8 cellular contexts compared by ENCODE assay signal in genomic region chrX:149541521-149542047, GRCh38. TPM values are rescaled to one million over a fixed set of nuclear protein-coding genes. Genes with fewer than 3 reads are reported as not detected.
DNase-seq lines count a peak whose midpoint lies in the region; ATAC-seq and TF ChIP-seq lines count a peak whose summit lies in the region.

No MANE protein-coding gene starts in this region.

- no peaks in the 10 kb centered on the region for H3K9me2 ChIP-seq in PC-9 (ENCODE audit: insufficient read depth)

- peaks cover 6% of the 10 kb centered on the region; the same call in 1 of the 2 replicates for H3F3A ChIP-seq in PC-9 (ENCODE audit: insufficient read depth, low read depth)

- H3K9me3 Mint-ChIP-seq in CD8-positive, alpha-beta memory T cell: no peaks in the 10 kb centered on the region

- BruUV-seq in PC-9 (replicated peaks; lab: Mats Ljungman, UMichigan): no TSS peak

- no peaks in the 10 kb centered on the region for H3K27me3 Mint-ChIP-seq in CD8-positive, alpha-beta memory T cell

- peak overlapping the region; percentile 99 for H3K27ac ChIP-seq in CD8-positive, alpha-beta memory T cell (ENCODE audit: low read depth, low read length)
- H3K27ac ChIP-seq in PC-9 (peak overlapping the region; percentile 72), osteoblast (ENCODE audit: low read depth, low read length) (peak overlapping the region; percentile 91)

- ATAC-seq in HG03460 (IDR thresholded peaks at IDR 0.05; ENCODE audit: unreplicated experiment): no peak

- H3K4me3 Mint-ChIP-seq in CD8-positive, alpha-beta memory T cell: peak overlapping the region; percentile 67 to 98 (median 90)

- intact Hi-C loops in PC-9 (cut with micrococcal nuclease; ENCODE audit: unreplicated experiment): loop anchor here (10.0 kb wide), 2 partner anchors 1023 to 1153 kb away; partner anchors contain the start of genes MTM1 and MTMR1

- H3K27ac Mint-ChIP-seq in CD8-positive, alpha-beta memory T cell: peak overlapping the region; percentile 87 to 100 (median 100)

- H3K4me3 ChIP-seq in CD8-positive, alpha-beta memory T cell (ENCODE audit: low read length): peak overlapping the region; percentile 68
- H3K4me3 ChIP-seq in PC-9 (peak overlapping the region; percentile 81), epithelial cell of proximal tubule (ENCODE audit: low read depth, low read length) (peak overlapping the region; percentile 78), osteoblast (ENCODE audit: insufficient read depth, low read length) (peak overlapping the region; percentile 82)

- no peak for DNase-seq in CD8-positive, alpha-beta memory T cell
- DNase-seq in PC-9 (no peak), epithelial cell of proximal tubule (ENCODE audit: low read depth) (no peak), osteoblast (ENCODE audit: insufficient read length, low spot score, missing footprints) (peak; percentile 39), NCI-H2081 treated with DMSO at 0.1 percent for 48 hours (lab: John Stamatoyannopoulos, UW) (no peak), cortex of kidney (lab: John Stamatoyannopoulos, UW) (no peak), occipital lobe (lab: John Stamatoyannopoulos, UW) (no peak)

- POLR2A ChIA-PET in CD8-positive, alpha-beta memory T cell (lab: Charles Lee): no interaction called here
- POLR2A ChIA-PET in PC-9 (lab: Charles Lee; ENCODE audit: unreplicated experiment): interaction anchor here (0.6 kb wide), 2 partner anchors 70 to 149 kb away, joined by 5 to 6 read pairs; no protein-coding TSS in a partner anchor

- H3K79me2 ChIP-seq in PC-9 (ENCODE audit: low read depth) (peaks cover 8% of the 10 kb centered on the region), osteoblast (ENCODE audit: insufficient read depth, low read length) (peaks cover 4% of the 10 kb centered on the region)

- no peaks in the 10 kb centered on the region for H3K27me3 ChIP-seq in CD8-positive, alpha-beta memory T cell (ENCODE audit: insufficient read depth, low read length, poor library complexity, severe bottlenecking)
- H3K27me3 ChIP-seq in PC-9 (ENCODE audit: insufficient read depth, low read depth) (no peaks in the 10 kb centered on the region), osteoblast (ENCODE audit: insufficient read depth, low read length) (no peaks in the 10 kb centered on the region)

- no peaks in the 10 kb centered on the region for H3K36me3 ChIP-seq in CD8-positive, alpha-beta memory T cell (ENCODE audit: insufficient read depth, low read length)
- H3K36me3 ChIP-seq in PC-9 (ENCODE audit: low read depth): no peaks in the 10 kb centered on the region
- H3K36me3 ChIP-seq in osteoblast (ENCODE audit: insufficient read depth, low read length): no peaks in the 10 kb centered on the region

- H3K4me1 ChIP-seq in CD8-positive, alpha-beta memory T cell (ENCODE audit: insufficient read depth, low read length): peaks cover 6% of the 10 kb centered on the region
- H3K4me1 ChIP-seq in PC-9 (replicated peaks; ENCODE audit: insufficient read depth) (peaks cover 8% of the 10 kb centered on the region), osteoblast (ENCODE audit: insufficient read depth, low read length) (peaks cover 4% of the 10 kb centered on the region)

- CTCF ChIA-PET in CD8-positive, alpha-beta memory T cell (lab: Charles Lee): interaction anchor here (1.0 to 3.6 kb wide), 3 partner anchors 14 to 37 kb away, joined by 4 to 34 read pairs (median 25); partner anchors contain the start of gene IDS
- CTCF ChIA-PET in PC-9 (lab: Charles Lee): no interaction called here

- TF ChIP-seq CTCF in PC-9 (conservative IDR thresholded peaks at IDR 0.05) (no peak), epithelial cell of proximal tubule (conservative IDR thresholded peaks at IDR 0.05; ENCODE audit: low read depth, low read length) (no peak), osteoblast (IDR thresholded peaks at IDR 0.05; ENCODE audit: extremely low read depth, low read depth, low read length) (no peak)

- peak overlapping the region; percentile 89 for H2AFZ ChIP-seq in PC-9
- peak overlapping the region; percentile 58 for H2AFZ ChIP-seq in osteoblast (ENCODE audit: low read length)

- peaks cover 9 to 13% (median 12%) of the 10 kb centered on the region in 3 donors for H3K4me1 Mint-ChIP-seq in CD8-positive, alpha-beta memory T cell

- H3K36me3 Mint-ChIP-seq in CD8-positive, alpha-beta memory T cell: peaks cover 0 to 15% (median 0%) of the 10 kb centered on the region in 3 donors

- H4K20me1 ChIP-seq in PC-9 (ENCODE audit: insufficient read depth): no peaks in the 10 kb centered on the region
- H4K20me1 ChIP-seq in osteoblast (ENCODE audit: insufficient read depth, low read length): no peaks in the 10 kb centered on the region

- H3K4me2 ChIP-seq in PC-9: peak overlapping the region; percentile 91
- H3K4me2 ChIP-seq in osteoblast (ENCODE audit: insufficient read depth, low read length): peak overlapping the region; percentile 57

- no peaks in the 10 kb centered on the region for H3K9me3 ChIP-seq in CD8-positive, alpha-beta memory T cell (ENCODE audit: low read length)
- H3K9me3 ChIP-seq in PC-9 (ENCODE audit: insufficient read depth, low read depth) (no peaks in the 10 kb centered on the region), osteoblast (ENCODE audit: low read depth, low read length) (no peaks in the 10 kb centered on the region)

RNA-seq across cellular contexts. Expression of gene EOLA1, which starts 0.8 kb away (rescaled TPM):
- 10 to 100 TPM; 33.4 to 35.3 TPM for total RNA-seq in CD8-positive, alpha-beta memory T cell
- 19.9 TPM for polyA plus RNA-seq in CD8-positive, alpha-beta memory T cell
- 24.3 and 25.1 TPM in 2 replicates for total RNA-seq in PC-9 (2021)
- 6.5 and 9.2 TPM in 2 replicates for total RNA-seq in epithelial cell of proximal tubule
- 12.1 and 13.0 TPM in 2 replicates for total RNA-seq in osteoblast
- 16.1 TPM for total RNA-seq in occipital lobe

RNA-seq across cellular contexts. Expression of gene HSFX3, which starts 8.1 kb away (rescaled TPM):
- not detected for total RNA-seq in CD8-positive, alpha-beta memory T cell
- not detected for polyA plus RNA-seq in CD8-positive, alpha-beta memory T cell
- total RNA-seq in PC-9 (2021) (not detected in 2 replicates), epithelial cell of proximal tubule (not detected in 2 replicates), osteoblast (not detected in 2 replicates), occipital lobe (not detected)

RNA-seq across cellular contexts. Expression of gene IDS, which starts 36.5 kb away (rescaled TPM):
- 10 to 100 TPM; 84.6 to 86.0 TPM for total RNA-seq in CD8-positive, alpha-beta memory T cell
- 145 TPM for polyA plus RNA-seq in CD8-positive, alpha-beta memory T cell
- total RNA-seq in PC-9 (2021) (169 and 214 TPM in 2 replicates), epithelial cell of proximal tubule (37.0 and 54.0 TPM in 2 replicates), osteoblast (48.9 and 50.4 TPM in 2 replicates), occipital lobe (121 TPM)

RNA-seq across cellular contexts. Expression of gene MAGEA9B, which starts 45.7 kb away (rescaled TPM):
- not detected for total RNA-seq in CD8-positive, alpha-beta memory T cell
- polyA plus RNA-seq in CD8-positive, alpha-beta memory T cell: not detected
- total RNA-seq in PC-9 (2021): not detected in 2 replicates
- total RNA-seq in epithelial cell of proximal tubule: not detected in 2 replicates
- total RNA-seq in osteoblast: not detected in 2 replicates
- total RNA-seq in occipital lobe: not detected

RNA-seq across cellular contexts. Expression of gene HSFX2, which starts 53.5 kb away (rescaled TPM):
- under 1 TPM; 0.29 to 0.57 TPM for total RNA-seq in CD8-positive, alpha-beta memory T cell
- polyA plus RNA-seq in CD8-positive, alpha-beta memory T cell: not detected
- total RNA-seq in PC-9 (2021): 0.28 and 0.80 TPM in 2 replicates
- total RNA-seq in epithelial cell of proximal tubule: not detected in 2 replicates
- 0.36 TPM in 1 of 2 replicates, not detected in the other for total RNA-seq in osteoblast
- 2.0 TPM for total RNA-seq in occipital lobe
